In the genomic region with DNA sequence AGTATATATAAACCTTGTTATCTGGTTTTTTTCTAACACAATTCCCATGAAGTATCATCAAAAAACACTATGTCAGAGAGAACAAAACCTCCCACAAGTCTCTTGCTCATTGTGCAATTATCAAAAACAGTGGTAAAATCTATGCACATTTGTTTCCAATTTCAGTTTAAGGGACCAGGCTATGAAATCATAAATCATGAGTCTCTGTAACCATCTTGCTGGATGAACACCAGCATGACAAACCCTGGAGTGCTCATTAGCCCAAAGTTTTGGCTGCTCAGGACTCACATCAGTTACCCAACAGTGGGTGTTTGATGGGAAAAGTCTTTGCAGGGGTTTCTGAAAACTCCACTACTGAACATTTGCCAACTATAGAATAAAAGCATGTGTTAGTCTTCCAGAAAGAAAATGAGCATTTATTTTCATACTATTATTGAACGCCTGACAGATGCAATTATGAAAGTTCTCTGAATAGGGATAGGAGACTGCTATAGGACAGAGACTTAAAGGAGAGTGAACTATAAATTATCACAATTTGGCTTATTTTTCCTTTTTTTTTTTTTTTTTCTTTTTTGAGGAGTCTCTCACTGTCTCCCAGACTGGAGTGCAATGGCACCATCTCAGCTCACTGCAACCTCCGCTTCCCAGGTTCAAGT, we compare ENCODE assay signal across 23 cellular contexts.
DNase-seq lines count a peak whose midpoint lies in the region; ATAC-seq, FAIRE-seq and TF ChIP-seq lines count a peak whose summit lies in the region.
"Had no signal": no experiment of that assay in that cellular context is flagged by ENCODE, and none has a peak within 500 bp of the region (broad histone marks: within the 10 kb centered on the region; RNA-seq: fewer than 3 reads in every experiment).

No MANE protein-coding gene starts in this region.

- ATAC-seq in GM21528 (IDR thresholded peaks at IDR 0.05; ENCODE audit: low FRiP score, unreplicated experiment) = no peak
- ATAC-seq: CD8-positive, alpha-beta T cell; right lobe of liver had no signal

- no peaks in the 10 kb centered on the region for H3K9me2 ChIP-seq in GM23248 (ENCODE audit: insufficient read depth)

- DNase-seq in GM23248 (peak; percentile 86), astrocyte (ENCODE audit: low read depth) (peak; percentile 84), foreskin fibroblast (peak; percentile 90 to 93), uterus (peak; percentile 45 to 62), C1 segment of cervical spinal cord (lab: John Stamatoyannopoulos, UW) (no peak)
- DNase-seq in NK-92 treated with Interleukin-12 subunit alpha and Interleukin-12 subunit beta, amount 100 ng/mL, for 24 hours (lab: John Stamatoyannopoulos, UW) = no peak
- DNase-seq: activated naive CD4-positive, alpha-beta T cell treated with anti-CD3 and anti-CD28 coated beads for 36 hours; CD8-positive, alpha-beta T cell; effector CD4-positive, alpha-beta T cell; glutamatergic neuron; H9; mesenchymal stem cell; NCI-H1092 treated with DMSO at 0.1 percent for 48 hours; NCI-H2171; right lobe of liver; SHP77 treated with DMSO at 0.1 percent for 48 hours; stimulated activated CD4-positive, alpha-beta T cell treated with anti-CD3 and anti-CD28 coated beads, Interleukin-4, amount 100 ng/mL, for 1 hour; stimulated activated CD8-positive, alpha-beta memory T cell treated with anti-CD3 and anti-CD28 coated beads, Interleukin-4, amount 100 ng/mL, for 48 hours had no signal

- intact Hi-C loops in uterus (cut with DNase I; ENCODE audit: low total_unique reads) = no loop called here

- no peak for FAIRE-seq in astrocyte (lab: Jason Lieb, UNC)
- FAIRE-seq: GM12891 had no signal

- 56 to 59% methylated on average over 2 of the region's 2 CpGs for WGBS in GM23248 (ENCODE audit: low coverage in 1 of 2, low lambda C conversion rate in 2 of 2, missing lambda C conversion rate in 2 of 2), 2 experiments

- H3K79me2 ChIP-seq in GM23248 (ENCODE audit: insufficient read depth) (no peaks in the 10 kb centered on the region), astrocyte (ENCODE audit: insufficient read depth, low read length) (no peaks in the 10 kb centered on the region)

- no peak overlapping the region for H3K4me3 Mint-ChIP-seq in astrocyte (ENCODE audit: unreplicated experiment)
- H3K4me3 Mint-ChIP-seq: activated naive CD4-positive, alpha-beta T cell treated with anti-CD3 and anti-CD28 coated beads for 36 hours; CD8-positive, alpha-beta T cell; H9; IgD-negative memory B cell; neural progenitor cell had no signal

- H3K27me3 Mint-ChIP-seq in astrocyte (ENCODE audit: low read depth, unreplicated experiment) = no peaks in the 10 kb centered on the region
- H3K27me3 Mint-ChIP-seq: IgD-negative memory B cell had no signal

- no peak for TF ChIP-seq POLR2A in uterus (IDR thresholded peaks at IDR 0.05)

- H3K36me3 Mint-ChIP-seq in astrocyte (ENCODE audit: low read depth, unreplicated experiment) = no peaks in the 10 kb centered on the region
- H3K36me3 Mint-ChIP-seq: CD8-positive, alpha-beta T cell; IgD-negative memory B cell; neural progenitor cell had no signal

- H3K4me3 ChIP-seq in GM23248 (no peak overlapping the region), astrocyte (ENCODE audit: insufficient read depth, low read depth, low read length) (no peak overlapping the region), foreskin fibroblast (ENCODE audit: low read depth in 1 of 2, low read length in 2 of 2) (no peak overlapping the region), uterus (no peak overlapping the region)
- H3K4me3 ChIP-seq: breast epithelium, neural progenitor cell, right lobe of liver had no signal

- no peak overlapping the region for H3K27ac Mint-ChIP-seq in astrocyte (ENCODE audit: unreplicated experiment)
- H3K27ac Mint-ChIP-seq: activated naive CD4-positive, alpha-beta T cell treated with anti-CD3 and anti-CD28 coated beads for 36 hours; CD8-positive, alpha-beta T cell; H9; IgD-negative memory B cell; neural progenitor cell had no signal

- H4K20me1 ChIP-seq in GM23248 (ENCODE audit: insufficient read depth) (no peaks in the 10 kb centered on the region), astrocyte (ENCODE audit: insufficient read depth, low read length) (no peaks in the 10 kb centered on the region)

- in situ Hi-C loops in GM23248 (cut with MboI) = no loop called here

- no peak overlapping the region for H3K9ac ChIP-seq in GM23248
- H3K9ac ChIP-seq in astrocyte (ENCODE audit: low read length) = no peak overlapping the region
- H3K9ac ChIP-seq: neural progenitor cell had no signal

- H3K27ac ChIP-seq in GM23248 = peak overlapping the region; percentile 42
- no peak overlapping the region for H3K27ac ChIP-seq in astrocyte (ENCODE audit: low read depth, low read length)
- H3K27ac ChIP-seq in uterus = no peak overlapping the region
- H3K27ac ChIP-seq: breast epithelium, neural progenitor cell, right lobe of liver had no signal

- H3K4me2 ChIP-seq in GM23248 (ENCODE audit: unreplicated experiment) = peak overlapping the region; percentile 40
- H3K4me2 ChIP-seq in astrocyte (ENCODE audit: low read length) = no peak overlapping the region
- H3K4me2 ChIP-seq: neural progenitor cell had no signal

- peaks cover 5% of the 10 kb centered on the region for H3K4me1 Mint-ChIP-seq in astrocyte (ENCODE audit: low read depth, unreplicated experiment)
- H3K4me1 Mint-ChIP-seq: IgD-negative memory B cell had no signal

- H3K27me3 ChIP-seq in GM23248 (replicated peaks; ENCODE audit: insufficient read depth) = no peaks in the 10 kb centered on the region
- H3K27me3 ChIP-seq in astrocyte (ENCODE audit: insufficient read depth, low read length) = no peaks in the 10 kb centered on the region
- no peaks in the 10 kb centered on the region for H3K27me3 ChIP-seq in uterus
- H3K27me3 ChIP-seq: breast epithelium, neural progenitor cell, right lobe of liver had no signal

- H3K9me3 ChIP-seq in GM23248 (ENCODE audit: low read depth) = no peaks in the 10 kb centered on the region
- H3K9me3 ChIP-seq in astrocyte (ENCODE audit: insufficient read depth, low read depth, low read length) = no peaks in the 10 kb centered on the region
- H3K9me3 ChIP-seq in uterus = no peaks in the 10 kb centered on the region
- H3K9me3 ChIP-seq: breast epithelium, right lobe of liver had no signal

- peaks cover 3% of the 10 kb centered on the region; the same call in 1 of the 2 replicates for H3F3A ChIP-seq in GM23248 (ENCODE audit: insufficient read depth)

- H2AFZ ChIP-seq in GM23248 (no peak overlapping the region), astrocyte (ENCODE audit: low read depth, low read length) (no peak overlapping the region)
- H2AFZ ChIP-seq: neural progenitor cell had no signal

- H3K4me1 ChIP-seq in GM23248 (ENCODE audit: insufficient read depth) (peaks cover 29% of the 10 kb centered on the region), astrocyte (ENCODE audit: insufficient read depth, low read length) (no peaks in the 10 kb centered on the region), uterus (peaks cover 0 to 7% of the 10 kb centered on the region in 2 donors)
- H3K4me1 ChIP-seq: breast epithelium, neural progenitor cell, right lobe of liver had no signal

- no peak for TF ChIP-seq CTCF in astrocyte (IDR thresholded peaks at IDR 0.05; ENCODE audit: insufficient read depth, low read depth, low read length)
- TF ChIP-seq CTCF in foreskin fibroblast (IDR thresholded peaks at IDR 0.05; ENCODE audit: low read depth, low read length) = no peak
- no peak for TF ChIP-seq CTCF in uterus (IDR thresholded peaks at IDR 0.05)

- H3K9me3 Mint-ChIP-seq in astrocyte (ENCODE audit: unreplicated experiment) = no peaks in the 10 kb centered on the region
- H3K9me3 Mint-ChIP-seq: activated naive CD4-positive, alpha-beta T cell treated with anti-CD3 and anti-CD28 coated beads for 36 hours; CD8-positive, alpha-beta T cell; H9; IgD-negative memory B cell; neural progenitor cell had no signal

- H3K36me3 ChIP-seq in GM23248 (ENCODE audit: low read depth) = no peaks in the 10 kb centered on the region
- no peaks in the 10 kb centered on the region for H3K36me3 ChIP-seq in astrocyte (ENCODE audit: insufficient read depth, low read length)
- no peaks in the 10 kb centered on the region for H3K36me3 ChIP-seq in uterus
- H3K36me3 ChIP-seq: breast epithelium, neural progenitor cell, right lobe of liver had no signal

Comparison
In these comparisons a context has a peak if more than half of its experiments do, and no peak if none do; other contexts are left out.
1. DNase-seq: peak in GM23248 (single experiment), astrocyte (single experiment), foreskin fibroblast (2 of 2) and uterus (2 of 2); none in C1 segment of cervical spinal cord (0 of 14) and NK-92 treated with Interleukin-12 subunit alpha and Interleukin-12 subunit beta, amount 100 ng/mL, for 24 hours (single experiment).